Comparison of ENCODE assay signal across 19 cellular contexts in genomic region chr7:147153571-147153970, GRCh38.
"Had no signal": no experiment of that assay in that cellular context is flagged by ENCODE, and none has a peak within 500 bp of the region (broad histone marks: within the 10 kb centered on the region; RNA-seq: fewer than 3 reads in every experiment).

No MANE protein-coding gene starts in this region.

- H3K36me3 Mint-ChIP-seq: activated naive CD8-positive, alpha-beta T cell treated with anti-CD3 and anti-CD28 coated beads, Interleukin-2, amount 10 ng/mL, durations not matched to agents 7 days and 5 days; neural progenitor cell had no signal

- H3K27me3 Mint-ChIP-seq: activated CD4-positive, alpha-beta T cell treated with anti-CD3 and anti-CD28 coated beads, Interleukin-2, amount 10 ng/mL, durations not matched to agents 24 days and 14 days; activated CD8-positive, alpha-beta T cell treated with anti-CD3 and anti-CD28 coated beads for 36 hours; activated naive CD8-positive, alpha-beta T cell treated with anti-CD3 and anti-CD28 coated beads, Interleukin-2, amount 10 ng/mL, durations not matched to agents 7 days and 5 days; activated T-cell treated with anti-CD3 and anti-CD28 coated beads, Interleukin-2, amount 50 U/mL, for 24 hours; progenitor cell of endocrine pancreas had no signal

- H3K4me3 Mint-ChIP-seq: activated CD4-positive, alpha-beta T cell treated with anti-CD3 and anti-CD28 coated beads, Interleukin-2, amount 10 ng/mL, durations not matched to agents 24 days and 14 days; activated CD8-positive, alpha-beta T cell treated with anti-CD3 and anti-CD28 coated beads for 36 hours; activated naive CD8-positive, alpha-beta T cell treated with anti-CD3 and anti-CD28 coated beads, Interleukin-2, amount 10 ng/mL, durations not matched to agents 7 days and 5 days; activated T-cell treated with anti-CD3 and anti-CD28 coated beads, Interleukin-2, amount 50 U/mL, for 24 hours; neural progenitor cell had no signal

- H3K4me1 Mint-ChIP-seq: activated CD4-positive, alpha-beta T cell treated with anti-CD3 and anti-CD28 coated beads, Interleukin-2, amount 10 ng/mL, durations not matched to agents 24 days and 14 days; activated naive CD8-positive, alpha-beta T cell treated with anti-CD3 and anti-CD28 coated beads, Interleukin-2, amount 10 ng/mL, durations not matched to agents 7 days and 5 days; neural progenitor cell had no signal

- ATAC-seq: activated CD8-positive, alpha-beta T cell treated with anti-CD3 and anti-CD28 coated beads for 36 hours; gastroesophageal sphincter; heart left ventricle; left lobe of liver; right cardiac atrium had no signal

- DNase-seq: activated CD4-positive, alpha-beta T cell treated with anti-CD3 and anti-CD28 coated beads, Interleukin-2, amount 10 ng/mL, durations not matched to agents 24 days and 14 days; activated CD4-positive, CD25-positive, alpha-beta regulatory T cell; activated CD8-positive, alpha-beta T cell treated with anti-CD3 and anti-CD28 coated beads for 36 hours; activated naive CD4-positive, alpha-beta T cell treated with Interleukin-2 at 50 U/mL for 16 hours; activated naive CD8-positive, alpha-beta T cell treated with anti-CD3 and anti-CD28 coated beads, Interleukin-2, amount 10 ng/mL, durations not matched to agents 7 days and 5 days; activated T-cell treated with anti-CD3 and anti-CD28 coated beads, Interleukin-2, amount 50 U/mL, for 24 hours; amygdala; dermis blood vessel endothelial cell; effector memory CD4-positive, alpha-beta T cell; heart left ventricle; kidney; right cardiac atrium; stomach; trophoblast cell had no signal

- H3K9me3 Mint-ChIP-seq: neural progenitor cell had no signal

- H3K27ac Mint-ChIP-seq: activated CD4-positive, alpha-beta T cell treated with anti-CD3 and anti-CD28 coated beads, Interleukin-2, amount 10 ng/mL, durations not matched to agents 24 days and 14 days; activated CD8-positive, alpha-beta T cell treated with anti-CD3 and anti-CD28 coated beads for 36 hours; activated naive CD8-positive, alpha-beta T cell treated with anti-CD3 and anti-CD28 coated beads, Interleukin-2, amount 10 ng/mL, durations not matched to agents 7 days and 5 days; activated T-cell treated with anti-CD3 and anti-CD28 coated beads, Interleukin-2, amount 50 U/mL, for 24 hours; activated T-helper 2 cell treated with anti-CD3 and anti-CD28 coated beads, Interferon-gamma antibody, Interleukin-2, Interleukin-4, amounts not matched to agents 10 μg/mL and 5 μg/mL and 100 μg/mL, durations not matched to agents 14 hours and 24 hours and 36 hours; neural progenitor cell; progenitor cell of endocrine pancreas had no signal
